Comparison of ENCODE assay signal across 9 cellular contexts in the genomic region with DNA sequence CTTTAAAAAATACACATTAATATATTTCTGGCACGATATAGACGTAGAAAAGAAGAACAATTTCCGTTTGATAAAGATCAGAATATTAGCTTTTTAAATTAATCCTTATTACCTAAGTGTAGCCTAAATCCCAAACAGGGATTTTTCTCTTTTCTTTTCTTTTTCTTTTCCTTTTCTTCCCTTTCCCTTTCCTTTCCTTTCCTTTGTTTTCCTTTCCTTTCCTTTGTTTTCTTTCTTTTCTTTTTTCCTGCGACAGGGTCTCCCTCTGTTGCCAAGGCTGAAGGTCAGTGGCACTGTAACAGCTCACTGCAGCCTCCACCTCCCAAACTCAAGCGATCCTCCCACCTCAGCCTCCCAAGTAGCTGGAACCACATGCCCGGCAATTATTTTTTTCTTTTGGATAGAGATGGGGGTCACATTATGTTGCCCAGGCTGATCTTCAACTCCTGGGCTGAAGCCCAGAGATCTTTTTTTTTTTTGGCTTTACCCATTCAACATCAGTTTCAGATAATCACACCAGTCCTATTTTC. TPM values are rescaled to one million over a fixed set of nuclear protein-coding genes. Genes with fewer than 3 reads are reported as not detected.
DNase-seq lines count a peak whose midpoint lies in the region; ATAC-seq and TF ChIP-seq lines count a peak whose summit lies in the region.
"Had no signal": no experiment of that assay in that cellular context is flagged by ENCODE, and none has a peak within 500 bp of the region (broad histone marks: within the 10 kb centered on the region; RNA-seq: fewer than 3 reads in every experiment).

No MANE protein-coding gene starts in this region.

- H3K4me2 ChIP-seq in osteoblast (ENCODE audit: insufficient read depth, low read length), result peak overlapping the region; percentile 98

- H3K27ac ChIP-seq in ACC112 (ENCODE audit: low read depth, low read length), result 0 out of 2 replicates have a peak overlapping the region, but pooled peaks have one; percentile 37
- no peak overlapping the region for H3K27ac ChIP-seq in HUES6 (ENCODE audit: low read depth, low read length)
- peak overlapping the region; percentile 84 for H3K27ac ChIP-seq in colonic mucosa
- H3K27ac ChIP-seq in osteoblast (ENCODE audit: low read depth, low read length), result no peak overlapping the region

- H4K20me1 ChIP-seq in osteoblast (ENCODE audit: insufficient read depth, low read length), result peaks cover 9% of the 10 kb centered on the region

- H3K27me3 ChIP-seq in ACC112 (ENCODE audit: insufficient read depth, low read length) (no peaks in the 10 kb centered on the region), HUES6 (ENCODE audit: control insufficient read depth, insufficient read depth, low read length) (no peaks in the 10 kb centered on the region), colonic mucosa (no peaks in the 10 kb centered on the region), osteoblast (ENCODE audit: insufficient read depth, low read length) (no peaks in the 10 kb centered on the region)

- H3K9ac ChIP-seq in HUES6 (ENCODE audit: low read length), result no peak overlapping the region
- H3K9ac ChIP-seq in colonic mucosa (ENCODE audit: low read depth in 2 of 2, low read length in 2 of 2), result no peak overlapping the region

- H3K4me3 ChIP-seq in ACC112 (ENCODE audit: low read depth, low read length) (peak overlapping the region; percentile 91), HUES6 (ENCODE audit: low read depth, low read length) (peak overlapping the region; percentile 89), colonic mucosa (no peak overlapping the region), osteoblast (ENCODE audit: insufficient read depth, low read length) (no peak overlapping the region)

- TF ChIP-seq CTCF in colonic mucosa (IDR thresholded peaks at IDR 0.05) (no peak), osteoblast (IDR thresholded peaks at IDR 0.05; ENCODE audit: extremely low read depth, low read depth, low read length) (no peak)

- peaks cover 21% of the 10 kb centered on the region for H3K4me1 ChIP-seq in ACC112 (ENCODE audit: control insufficient read depth, insufficient read depth, low read length, unreplicated experiment)
- peaks cover 7% of the 10 kb centered on the region for H3K4me1 ChIP-seq in HUES6 (ENCODE audit: control insufficient read depth, insufficient read depth, low read length)
- H3K4me1 ChIP-seq in colonic mucosa, result peaks cover 6% of the 10 kb centered on the region
- peaks cover 12% of the 10 kb centered on the region for H3K4me1 ChIP-seq in osteoblast (ENCODE audit: insufficient read depth, low read length)

- DNase-seq in colonic mucosa, result no peak
- DNase-seq in osteoblast (ENCODE audit: insufficient read length, low spot score, missing footprints), result no peak
- DNase-seq in head of caudate nucleus, result no peak
- DNase-seq in retina, result no peak
- DNase-seq: activated T-cell treated with anti-CD3 and anti-CD28 coated beads, Interleukin-2, amount 50 U/mL, for 24 hours had no signal

- H3K9me3 ChIP-seq in HUES6 (ENCODE audit: control insufficient read depth, insufficient read depth, low read depth, low read length), result no peaks in the 10 kb centered on the region
- H3K9me3 ChIP-seq in colonic mucosa, result no peaks in the 10 kb centered on the region
- no peaks in the 10 kb centered on the region for H3K9me3 ChIP-seq in osteoblast (ENCODE audit: low read depth, low read length)

- H3K36me3 ChIP-seq in ACC112 (ENCODE audit: insufficient read depth, low read length) (no peaks in the 10 kb centered on the region), HUES6 (ENCODE audit: control insufficient read depth, insufficient read depth, low read length) (no peaks in the 10 kb centered on the region), colonic mucosa (no peaks in the 10 kb centered on the region), osteoblast (ENCODE audit: insufficient read depth, low read length) (no peaks in the 10 kb centered on the region)

- intact Hi-C loops in colonic mucosa (cut with DNase I) (no loop called here), head of caudate nucleus (cut with DNase I) (no loop called here)

- H3K79me2 ChIP-seq in ACC112 (ENCODE audit: control insufficient read depth, insufficient read depth, low read length, unreplicated experiment) (peaks cover 15% of the 10 kb centered on the region), osteoblast (ENCODE audit: insufficient read depth, low read length) (peaks cover 29% of the 10 kb centered on the region)

- no peak for ATAC-seq in HG03280 (IDR thresholded peaks at IDR 0.05; ENCODE audit: unreplicated experiment)
- no peak for ATAC-seq in HG03354 (IDR thresholded peaks at IDR 0.05; ENCODE audit: poor library complexity, severe bottlenecking, unreplicated experiment)

- H2AFZ ChIP-seq in ACC112 (ENCODE audit: low read length, unreplicated experiment), result peak overlapping the region; percentile 100
- H2AFZ ChIP-seq in osteoblast (ENCODE audit: low read length), result peak overlapping the region; percentile 80

RNA-seq across cellular contexts. Expression of a gene that starts 1.8 kb away (rescaled TPM):
- total RNA-seq in colonic mucosa, result 10 to 100 TPM; 18.4 to 22.7 TPM
- 10.5 and 11.2 TPM in 2 replicates for total RNA-seq in osteoblast

RNA-seq across cellular contexts. Expression of a gene that starts 47.8 kb away (rescaled TPM):
- total RNA-seq in colonic mucosa (100 to 1,000 TPM; 107 to 124 TPM), osteoblast (163 and 169 TPM in 2 replicates)

RNA-seq across cellular contexts. Expression of a gene that starts 48.6 kb away (rescaled TPM):
- 10 to 100 TPM; 79.1 to 93.4 TPM for total RNA-seq in colonic mucosa
- 140 and 166 TPM in 2 replicates for total RNA-seq in osteoblast

Comparison
In these comparisons a context has a peak if more than half of its experiments do, and no peak if none do; other contexts are left out.
1. H3K27ac ChIP-seq: peak in ACC112 (single experiment) and colonic mucosa (single experiment); none in HUES6 (single experiment) and osteoblast (single experiment).
2. H3K4me3 ChIP-seq: peak in ACC112 (single experiment) and HUES6 (single experiment); none in colonic mucosa (single experiment) and osteoblast (single experiment).